ENCODE assay signal across 12 cellular contexts in the genomic region with DNA sequence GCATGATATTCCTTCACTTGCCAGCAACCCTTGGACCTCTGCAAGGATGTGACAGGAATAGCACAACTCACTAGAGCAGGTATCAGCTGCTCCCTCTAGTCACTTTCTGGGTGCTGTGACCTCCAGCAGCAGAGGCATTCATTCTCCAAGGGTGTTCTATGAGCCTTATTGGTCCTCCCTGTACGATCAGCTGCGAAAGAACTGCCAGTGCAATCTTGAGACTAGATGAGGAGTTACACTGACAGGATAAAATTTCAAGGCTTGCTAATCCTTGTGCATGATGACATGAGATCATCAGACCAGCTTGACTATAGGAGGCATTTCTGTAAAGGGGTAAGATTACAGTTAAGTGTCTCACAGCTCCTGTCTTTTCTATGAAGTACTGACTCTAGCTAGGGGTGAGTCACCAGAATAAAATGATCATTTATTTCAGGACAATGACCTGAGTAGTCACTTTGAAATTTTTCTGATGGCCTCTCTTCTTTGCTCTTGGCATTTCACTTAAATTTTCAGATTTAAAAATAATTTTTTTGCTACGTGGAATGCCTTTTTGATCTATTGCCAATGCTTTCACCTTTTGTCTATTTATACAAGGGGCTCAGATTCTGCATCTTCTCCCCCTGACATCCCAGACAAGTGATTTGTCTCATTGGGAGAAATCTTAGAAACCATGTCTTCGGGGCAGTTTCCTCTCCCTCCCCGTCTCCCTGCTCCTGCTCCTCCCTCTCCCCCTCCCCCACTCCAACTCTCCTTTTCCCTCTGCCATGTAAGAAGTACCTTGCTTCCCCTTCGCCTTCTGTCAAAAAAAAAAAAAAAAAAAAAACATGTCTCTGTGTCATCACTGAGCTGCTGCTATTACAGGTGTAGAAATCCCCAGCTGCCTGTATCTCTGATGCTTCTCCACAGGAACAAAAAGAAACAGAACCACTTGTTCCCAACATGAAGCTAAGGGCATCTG. TPM values are rescaled to one million over a fixed set of nuclear protein-coding genes. Genes with fewer than 3 reads are reported as not detected.
A peak's percentile ranks its signal among the peaks of the same experiment; 100 is the strongest.
DNase-seq lines count a peak whose midpoint lies in the region; ATAC-seq, FAIRE-seq and TF ChIP-seq lines count a peak whose summit lies in the region.
"Had no signal": no experiment of that assay in that cellular context is flagged by ENCODE, and none has a peak within 500 bp of the region (broad histone marks: within the 10 kb centered on the region; RNA-seq: fewer than 3 reads in every experiment).

No MANE protein-coding gene starts in this region.

- intact Hi-C loops in psoas muscle (cut with DNase I), result no loop called here

- ATAC-seq in psoas muscle, result peak; percentile 92 to 94 (median 93)
- no peak for ATAC-seq in GM19023 (IDR thresholded peaks at IDR 0.05; ENCODE audit: unreplicated experiment)
- ATAC-seq: activated CD8-positive, alpha-beta T cell treated with anti-CD3 and anti-CD28 coated beads for 36 hours; stimulated activated memory B cell treated with anti-CD40 and anti-IgM and Interleukin-4, amounts not matched to agents 10 μg/mL and 1 μg/mL and 100 μg/mL, for 72 hours had no signal

- no peak for TF ChIP-seq CTCF in fibroblast of pulmonary artery (IDR thresholded peaks at IDR 0.05; ENCODE audit: low read length, missing control alignments)
- peak; percentile 10 for TF ChIP-seq CTCF in psoas muscle (IDR thresholded peaks at IDR 0.05)

- no peaks in the 10 kb centered on the region for H3K27me3 ChIP-seq in psoas muscle (ENCODE audit: insufficient read depth in 3 of 3, low read length in 2 of 3)

- no peaks in the 10 kb centered on the region for H3K36me3 ChIP-seq in psoas muscle (ENCODE audit: insufficient read depth in 1 of 2, low read depth in 1 of 2)

- H3K9me3 ChIP-seq in psoas muscle, result no peaks in the 10 kb centered on the region

- peak overlapping the region; percentile 88 for H3K27ac ChIP-seq in psoas muscle

- WGBS in psoas muscle, 3 donors, result 25 to 45% (median 31%) methylated on average over 5 to 6 of the region's 6 CpGs

- H3K4me3 ChIP-seq in fibroblast of pulmonary artery (replicated peaks; ENCODE audit: low read depth, low read length), result no peak overlapping the region
- peak overlapping the region; percentile 35 for H3K4me3 ChIP-seq in psoas muscle

- peaks cover 31% of the 10 kb centered on the region for H3K4me1 ChIP-seq in psoas muscle

- FAIRE-seq in RCC 7860 (lab: Jason Lieb, UNC), result peak; percentile 92
- FAIRE-seq: endometrium had no signal

- DNase-seq in H4 (ENCODE audit: low spot score) (peak; percentile 69), RCC 7860 (ENCODE audit: low spot score) (peak; percentile 87), fibroblast of pulmonary artery (ENCODE audit: low read depth) (peak; percentile 61), psoas muscle (peak; percentile 31 to 75), DMS114 treated with DMSO at 0.1 percent for 48 hours (lab: John Stamatoyannopoulos, UW; ENCODE audit: unreplicated experiment) (no peak), NCI-H446 (lab: John Stamatoyannopoulos, UW) (no peak)
- no peak for DNase-seq in activated CD8-positive, alpha-beta memory T cell treated with anti-CD3 and anti-CD28 coated beads, Interleukin-2, amount 50 U/mL, for 48 hours
- DNase-seq: activated CD8-positive, alpha-beta T cell treated with anti-CD3 and anti-CD28 coated beads for 36 hours; posterior cingulate gyrus had no signal

RNA-seq across cellular contexts. Expression of a gene that starts 49.2 kb away (rescaled TPM):
- total RNA-seq in H4 (2014; rRNA removed; shearing (Covaris generic)), result 0.08 and 0.10 TPM in 2 replicates
- total RNA-seq in psoas muscle, result 10 to 100 TPM in 1 of 4 donors, 1 to 10 TPM in 3; 1.3 to 19.8 (median 3.0) TPM
- polyA plus RNA-seq in psoas muscle, result 1 to 10 TPM in 2 of 3 donors, under 1 TPM in 1; 0.57 to 3.1 (median 2.7) TPM
- total RNA-seq: activated CD8-positive, alpha-beta T cell treated with anti-CD3 and anti-CD28 coated beads for 36 hours had no signal

Comparison
In these comparisons a context has a peak if more than half of its experiments do, and no peak if none do; other contexts are left out.
1. DNase-seq: peak in H4 (single experiment), RCC 7860 (single experiment), fibroblast of pulmonary artery (single experiment) and psoas muscle (2 of 2); none in activated CD8-positive, alpha-beta memory T cell treated with anti-CD3 and anti-CD28 coated beads, Interleukin-2, amount 50 U/mL, for 48 hours (single experiment), DMS114 treated with DMSO at 0.1 percent for 48 hours (single experiment) and NCI-H446 (0 of 2).